6 cellular contexts compared by ENCODE assay signal in the genomic region with DNA sequence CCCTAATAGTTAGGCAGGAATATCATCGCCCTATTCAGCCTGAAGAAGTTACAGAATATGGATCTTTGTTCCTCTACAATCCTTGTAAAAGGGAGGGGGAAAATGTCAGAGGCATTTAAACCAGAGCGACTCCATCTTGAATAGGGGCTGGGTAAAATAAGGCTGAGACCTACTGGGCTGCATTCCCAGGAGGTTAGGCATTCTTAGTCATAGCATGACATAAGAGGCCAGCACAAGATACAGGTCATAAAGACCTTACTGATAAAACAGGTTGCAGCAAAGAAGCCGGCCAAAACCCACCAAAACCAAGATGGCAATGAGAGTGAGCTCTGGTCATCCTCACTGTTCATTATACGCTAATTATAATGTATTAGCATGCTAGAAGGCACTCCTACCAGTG. TPM values are rescaled to one million over a fixed set of nuclear protein-coding genes. Genes with fewer than 3 reads are reported as not detected.
"Had no signal": no experiment of that assay in that cellular context is flagged by ENCODE, and none has a peak within 500 bp of the region (broad histone marks: within the 10 kb centered on the region; RNA-seq: fewer than 3 reads in every experiment).

No MANE protein-coding gene starts in this region.

RNA-seq across cellular contexts. Expression of a gene that starts 15.4 kb away (rescaled TPM):
- total RNA-seq: OCI-LY7, PC-3, PC-9, RPMI7951, SJCRH30, SJSA1 had no signal
